Comparison of ENCODE assay signal across 16 cellular contexts in the genomic region with DNA sequence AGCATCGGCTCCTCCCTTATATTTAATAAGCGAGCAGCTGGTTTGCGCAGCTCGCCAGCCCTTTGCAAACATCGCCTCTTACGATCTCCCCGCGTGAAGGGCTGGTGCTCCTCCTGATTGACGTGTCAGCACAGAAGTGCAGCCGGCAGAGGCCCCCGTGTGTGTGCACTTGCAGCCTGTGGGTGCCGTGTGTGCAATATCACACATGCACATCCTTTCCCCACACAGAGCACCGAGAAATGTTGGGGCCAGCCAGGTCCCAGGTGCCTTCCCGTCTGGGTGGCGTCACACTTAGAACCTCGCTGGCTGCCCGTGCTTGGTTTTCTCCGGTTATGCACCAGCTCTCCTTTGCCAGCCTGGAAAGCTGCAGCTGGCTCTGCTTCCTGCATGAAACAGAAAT.
DNase-seq lines count a peak whose midpoint lies in the region; TF ChIP-seq lines count a peak whose summit lies in the region.
"Had no signal": no experiment of that assay in that cellular context is flagged by ENCODE, and none has a peak within 500 bp of the region (broad histone marks: within the 10 kb centered on the region; RNA-seq: fewer than 3 reads in every experiment).

No MANE protein-coding gene starts in this region.

- H3K27me3 ChIP-seq in Karpas-422 (ENCODE audit: low read length) = no peaks in the 10 kb centered on the region

- no peaks in the 10 kb centered on the region for H4K20me1 ChIP-seq in Karpas-422 (ENCODE audit: insufficient read depth, low read depth, low read length)

- no peaks in the 10 kb centered on the region for H3K79me2 ChIP-seq in Karpas-422 (ENCODE audit: low read length)

- no peaks in the 10 kb centered on the region for H3K4me1 ChIP-seq in Karpas-422 (ENCODE audit: low read length)

- H3K9ac ChIP-seq in Karpas-422 (ENCODE audit: low read length) = no peak overlapping the region

- no peaks in the 10 kb centered on the region for H3K9me2 ChIP-seq in Karpas-422 (replicated peaks; ENCODE audit: insufficient read depth, low read length)

- H3K36me3 ChIP-seq in Karpas-422 (ENCODE audit: insufficient read depth, low read length) = no peaks in the 10 kb centered on the region

- no peak overlapping the region for H2AFZ ChIP-seq in Karpas-422 (ENCODE audit: low read length)

- DNase-seq in DMS153 (lab: John Stamatoyannopoulos, UW) (peak; percentile 89), NCI-H187 (lab: John Stamatoyannopoulos, UW) (peak; percentile 48 to 58), NCI-H69 (lab: John Stamatoyannopoulos, UW) (peak; percentile 0), mesenteric fat pad (ENCODE audit: low spot score) (peak; percentile 43), Karpas-422 (no peak), GOT3 (lab: John Stamatoyannopoulos, UW) (no peak), GM10266 (ENCODE audit: extremely low spot score) (no peak), RPMI8226 (no peak)
- DNase-seq: endodermal cell; H9; left cardiac atrium; mesenchymal stem cell; naive thymus-derived CD4-positive, alpha-beta T cell; NCI-H446 treated with DMSO at 0.1 percent for 48 hours; stimulated activated CD4-positive, alpha-beta T cell treated with anti-CD3 and anti-CD28 coated beads, Interleukin-1b, Interleukin-23, amount 100 ng/mL, for 48 hours; stimulated activated naive CD4-positive, alpha-beta T cell had no signal

- no peak overlapping the region for H3K4me2 ChIP-seq in Karpas-422 (ENCODE audit: low read depth, low read length, poor library complexity, severe bottlenecking)

- TF ChIP-seq CTCF in GM10266 (IDR thresholded peaks at IDR 0.05; ENCODE audit: control insufficient read depth, insufficient read depth, low read depth, missing control alignments) = no peak

- H3K9me3 ChIP-seq in Karpas-422 (ENCODE audit: low read length) = no peaks in the 10 kb centered on the region

- no peak overlapping the region for H3K27ac ChIP-seq in Karpas-422 (ENCODE audit: low read length)

- no peak overlapping the region for H3K4me3 ChIP-seq in Karpas-422 (ENCODE audit: low read length)

Comparison
In these comparisons a context has a peak if more than half of its experiments do, and no peak if none do; other contexts are left out.
1. DNase-seq: peak in DMS153 (single experiment), NCI-H187 (2 of 2), NCI-H69 (single experiment) and mesenteric fat pad (single experiment); none in Karpas-422 (single experiment), GOT3 (single experiment), GM10266 (single experiment) and RPMI8226 (single experiment).